Comparison of ENCODE assay signal across 1 cellular context in the genomic region with DNA sequence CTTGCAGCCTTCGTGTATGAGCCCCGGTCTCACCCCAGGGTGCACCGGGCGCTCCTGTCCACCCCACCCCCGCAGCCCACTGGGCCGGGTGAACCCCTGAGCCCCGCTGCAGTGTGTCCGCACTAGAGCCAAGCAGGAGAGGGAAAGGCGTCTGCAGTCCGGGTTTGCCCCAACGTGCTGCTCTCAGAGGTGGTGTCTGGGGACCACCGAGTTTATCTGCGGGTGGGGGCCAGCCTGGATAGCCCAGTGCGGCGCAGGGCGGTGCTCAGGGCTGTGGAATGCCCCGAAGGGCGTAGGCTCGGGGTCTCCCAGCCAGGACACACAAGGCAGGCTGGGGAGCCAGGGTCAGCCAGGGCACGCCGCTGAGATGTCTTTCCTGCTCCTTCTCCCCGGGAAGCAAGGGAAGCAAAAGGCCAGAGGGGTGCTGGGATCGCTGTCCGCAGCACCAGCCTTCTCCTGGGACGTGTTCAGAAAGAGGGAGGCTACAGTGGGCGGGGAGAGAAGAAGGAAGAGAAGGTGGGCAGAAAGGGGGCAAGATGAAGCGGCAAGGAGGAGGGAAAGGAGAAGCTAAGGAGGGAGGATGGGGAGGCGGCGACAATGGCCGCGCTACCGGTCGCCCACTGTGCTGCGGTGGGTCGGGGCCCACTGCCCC.
TF ChIP-seq lines count a peak whose summit lies in the region.

No MANE protein-coding gene starts in this region.

TF ChIP-seq in GM23338, 12 proteins besides CTCF, POLR2A, EP300 and RAD21 (continued from another document):
- TF ChIP-seq ZNF462 (CRISPR knock-in tag; IDR thresholded peaks at IDR 0.05) (no peak), ZNF331 (CRISPR knock-in tag; IDR thresholded peaks at IDR 0.05; ENCODE audit: low read depth) (no peak)
TF ChIP-seq in GM23338: peak in this region for 0.
